ENCODE assay signal across 12 cellular contexts in genomic region chr21:38438476-38438893, GRCh38. TPM values are rescaled to one million over a fixed set of nuclear protein-coding genes. Genes with fewer than 3 reads are reported as not detected.
DNase-seq lines count a peak whose midpoint lies in the region; ATAC-seq and TF ChIP-seq lines count a peak whose summit lies in the region.
"Had no signal": no experiment of that assay in that cellular context is flagged by ENCODE, and none has a peak within 500 bp of the region (broad histone marks: within the 10 kb centered on the region; RNA-seq: fewer than 3 reads in every experiment).

No MANE protein-coding gene starts in this region.

- peaks cover 7% of the 10 kb centered on the region for H3K27me3 Mint-ChIP-seq in endothelial cell (ENCODE audit: unreplicated experiment)

- peak; percentile 18 for DNase-seq in AG08395 (ENCODE audit: low spot score)
- DNase-seq in M059J (ENCODE audit: low read depth): peak; percentile 96
- no peak for DNase-seq in endothelial cell (ENCODE audit: low spot score)
- peak; percentile 50 for DNase-seq in lung (ENCODE audit: low spot score)
- DNase-seq in NCI-H187 treated with DMSO at 0.1 percent for 48 hours (lab: John Stamatoyannopoulos, UW): no peak
- DNase-seq in COLO829 (ENCODE audit: low spot score): no peak
- DNase-seq: activated CD8-positive, alpha-beta memory T cell treated with anti-CD3 and anti-CD28 coated beads for 24 hours; hippocampal formation; NCI-H1436 treated with DMSO at 0.1 percent for 48 hours had no signal

- H3K27ac Mint-ChIP-seq in endothelial cell (ENCODE audit: unreplicated experiment): no peak overlapping the region

- no peaks in the 10 kb centered on the region for H3K27me3 ChIP-seq in lung (ENCODE audit: control insufficient read depth, insufficient read depth)

- peaks cover 0 to 4% of the 10 kb centered on the region in 2 donors for H3K36me3 ChIP-seq in lung (ENCODE audit: control insufficient read depth in 2 of 2, insufficient read depth in 2 of 2, low read length in 2 of 2)

- H3K4me1 ChIP-seq in lung (ENCODE audit: control insufficient read depth in 2 of 2, insufficient read depth in 2 of 2, low read length in 2 of 2): peaks cover 15 to 30% of the 10 kb centered on the region in 2 donors

- peaks cover 41% of the 10 kb centered on the region for H3K36me3 Mint-ChIP-seq in endothelial cell (ENCODE audit: low read depth, unreplicated experiment)

- H3K4me3 Mint-ChIP-seq in endothelial cell (ENCODE audit: unreplicated experiment): peak overlapping the region; percentile 15
- H3K4me3 Mint-ChIP-seq: neural crest cell had no signal

- peaks cover 8% of the 10 kb centered on the region for H3K4me1 Mint-ChIP-seq in endothelial cell (ENCODE audit: unreplicated experiment)

- peaks cover 0 to 2% of the 10 kb centered on the region in 2 donors for H3K9me3 ChIP-seq in lung (ENCODE audit: control insufficient read depth in 2 of 2, insufficient read depth in 1 of 2, low read length in 1 of 2)

- no peak for ATAC-seq in lung (ENCODE audit: insufficient read depth, low FRiP score)
- no peak for ATAC-seq in HG02870 (IDR thresholded peaks at IDR 0.05; ENCODE audit: unreplicated experiment)
- no peak for ATAC-seq in GM21390 (IDR thresholded peaks at IDR 0.05; ENCODE audit: unreplicated experiment)

- H3K27ac ChIP-seq in lung (ENCODE audit: low read depth in 1 of 2, low read length in 1 of 2): no peak overlapping the region

- no peak overlapping the region for H3K4me3 ChIP-seq in lung

- H3K9me3 Mint-ChIP-seq in endothelial cell (ENCODE audit: unreplicated experiment): no peaks in the 10 kb centered on the region
- H3K9me3 Mint-ChIP-seq: neural crest cell had no signal

- no peak for TF ChIP-seq CTCF in endothelial cell (IDR thresholded peaks at IDR 0.05; ENCODE audit: unreplicated experiment)
- TF ChIP-seq CTCF in lung (IDR thresholded peaks at IDR 0.05; ENCODE audit: control extremely low read depth, extremely low read depth): no peak

- 20 to 55% methylated on average over 11 of the region's 11 CpGs for WGBS in lung, 2 donors

RNA-seq across cellular contexts. Expression of gene ERG, which starts 59.8 kb away (rescaled TPM):
- 0.10 TPM in 1 of 2 replicates, not detected in the other for total RNA-seq in M059J (2014; rRNA removed; shearing (Covaris generic))
- total RNA-seq in endothelial cell (ENCODE audit: unreplicated experiment) (133 TPM), lung (10 to 100 TPM; 26.1 to 30.3 TPM)
- polyA plus RNA-seq in lung: 10 to 100 TPM in 1 of 2 donors, 1 to 10 TPM in 1; 8.6 to 15.9 TPM

Comparison
In these comparisons a context has a peak if more than half of its experiments do, and no peak if none do; other contexts are left out.
1. DNase-seq: peak in AG08395 (single experiment), M059J (single experiment) and lung (single experiment); none in endothelial cell (single experiment), NCI-H187 treated with DMSO at 0.1 percent for 48 hours (single experiment) and COLO829 (single experiment).
2. RNA of gene ERG, which starts 59.8 kb away (total RNA-seq): 133 TPM in endothelial cell (single experiment) and 26.1 to 30.3 TPM in lung; 0.10 TPM in M059J; every median in the first group is over 10 times any median in the second.